In the genomic region with DNA sequence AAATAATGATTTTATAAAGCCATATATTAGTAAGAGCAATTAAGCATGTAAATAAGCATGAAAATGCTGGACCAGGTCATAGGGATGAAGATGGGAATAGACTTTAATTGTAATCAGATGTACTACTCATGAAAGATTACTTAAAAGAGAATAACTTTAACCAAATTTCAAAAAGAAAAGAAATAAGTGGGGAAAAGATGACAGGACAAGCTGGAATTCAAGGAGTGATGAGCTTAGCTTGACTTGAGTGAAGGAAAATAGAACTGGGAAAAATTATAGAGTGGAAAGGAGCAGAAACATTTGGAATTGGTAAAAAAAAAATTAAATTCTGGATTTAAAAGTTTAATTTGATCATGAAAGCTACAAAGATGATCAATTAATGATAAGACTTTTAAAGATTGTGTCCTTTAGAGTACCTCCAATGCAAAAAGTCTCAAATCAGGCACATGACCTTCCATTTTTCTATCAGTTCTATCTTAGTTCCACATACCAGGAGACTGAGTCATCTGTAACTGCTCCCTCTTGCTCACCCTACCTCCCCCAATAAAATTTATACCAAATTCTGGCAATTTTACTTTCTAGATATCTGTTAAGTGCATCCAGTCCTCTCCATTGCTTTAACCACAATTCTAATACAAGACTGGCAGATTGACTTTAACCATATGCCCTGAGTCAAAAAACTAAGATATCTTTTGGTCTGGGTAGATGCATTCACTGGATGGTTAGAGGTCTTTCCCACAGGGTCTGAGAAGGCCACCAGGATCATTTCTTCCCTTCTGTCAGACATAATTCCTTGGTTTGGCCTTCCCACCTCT, we compare ENCODE assay signal across 24 cellular contexts. TPM values are rescaled to one million over a fixed set of nuclear protein-coding genes. Genes with fewer than 3 reads are reported as not detected.
DNase-seq lines count a peak whose midpoint lies in the region; ATAC-seq and TF ChIP-seq lines count a peak whose summit lies in the region.
"Had no signal": no experiment of that assay in that cellular context is flagged by ENCODE, and none has a peak within 500 bp of the region (broad histone marks: within the 10 kb centered on the region; RNA-seq: fewer than 3 reads in every experiment).

No MANE protein-coding gene starts in this region.

- DNase-seq in A172 (ENCODE audit: low spot score), result peak; percentile 81
- peak; percentile 64 for DNase-seq in GM23248
- peak; percentile 53 for DNase-seq in fibroblast of peridontal ligament (ENCODE audit: extremely low read depth)
- DNase-seq in spleen, result no peak
- no peak for DNase-seq in Caco-2
- DNase-seq in stimulated activated naive CD8-positive, alpha-beta T cell treated with anti-CD3 and anti-CD28 coated beads, Interleukin-15, Interleukin-2, amounts not matched to agents 100 U/mL and 50 U/mL, for 24 hours, result no peak
- DNase-seq in NCI-H1105 treated with DMSO at 0.1 percent for 48 hours (lab: John Stamatoyannopoulos, UW), result no peak
- DNase-seq: activated naive CD4-positive, alpha-beta T cell treated with anti-CD3 and anti-CD28 coated beads for 36 hours; CD8-positive, alpha-beta memory T cell; dorsolateral prefrontal cortex; left cardiac atrium; midbrain; NCI-H1092; NCI-H82; PC-9 had no signal

- peak overlapping the region; percentile 88 for H3K4me2 ChIP-seq in GM23248 (ENCODE audit: unreplicated experiment)
- H3K4me2 ChIP-seq: A549, PC-9 had no signal

- no peaks in the 10 kb centered on the region for H3K4me1 Mint-ChIP-seq in Caco-2 (ENCODE audit: low read depth, unreplicated experiment)
- H3K4me1 Mint-ChIP-seq: brain; CD8-positive, alpha-beta memory T cell; neural crest cell had no signal

- H3K36me3 ChIP-seq in GM23248 (ENCODE audit: low read depth) (no peaks in the 10 kb centered on the region), spleen (no peaks in the 10 kb centered on the region), Caco-2 (ENCODE audit: control insufficient read depth, insufficient read depth, low read length) (no peaks in the 10 kb centered on the region)
- H3K36me3 ChIP-seq: esophagus muscularis mucosa had no signal

- H2AFZ ChIP-seq in GM23248, result peak overlapping the region; percentile 17
- H2AFZ ChIP-seq: PC-9 had no signal

- intact Hi-C loops in spleen (cut with DNase I; ENCODE audit: low total_unique reads) (no loop called here), Caco-2 (cut with micrococcal nuclease; ENCODE audit: unreplicated experiment) (no loop called here)

- TF ChIP-seq CTCF in spleen (IDR thresholded peaks at IDR 0.05 in 8 of 11, conservative IDR thresholded peaks at IDR 0.05 in 3 of 11) (no peak), Caco-2 (IDR thresholded peaks at IDR 0.05; ENCODE audit: insufficient read depth in 1 of 2, low read depth in 1 of 2, low read length in 1 of 2, severe bottlenecking in 1 of 2, unreplicated experiment in 1 of 2) (no peak)

- H3F3A ChIP-seq in GM23248 (ENCODE audit: insufficient read depth), result peaks cover 49% of the 10 kb centered on the region

- H3K4me3 Mint-ChIP-seq in Caco-2 (ENCODE audit: unreplicated experiment), result no peak overlapping the region
- H3K4me3 Mint-ChIP-seq: activated naive CD4-positive, alpha-beta T cell treated with anti-CD3 and anti-CD28 coated beads for 36 hours; brain; CD8-positive, alpha-beta memory T cell; neural crest cell; stimulated activated naive CD8-positive, alpha-beta T cell treated with anti-CD3 and anti-CD28 coated beads, Interleukin-15, Interleukin-2, amounts not matched to agents 100 ng/mL and 50 ng/mL, for 24 hours; type B pancreatic cell had no signal

- H3K9ac ChIP-seq in GM23248, result peak overlapping the region; percentile 65

- TF ChIP-seq POLR2A in spleen (IDR thresholded peaks at IDR 0.05), result no peak

- in situ Hi-C loops in GM23248 (cut with MboI), result no loop called here

- POLR2A ChIA-PET in Caco-2 (lab: Charles Lee), result no interaction called here

- peaks cover 2% of the 10 kb centered on the region for H3K9me3 Mint-ChIP-seq in Caco-2 (ENCODE audit: unreplicated experiment)
- H3K9me3 Mint-ChIP-seq: brain, type B pancreatic cell had no signal

- no peaks in the 10 kb centered on the region for H3K36me3 Mint-ChIP-seq in Caco-2 (ENCODE audit: insufficient read depth, unreplicated experiment)
- H3K36me3 Mint-ChIP-seq: brain; CD8-positive, alpha-beta memory T cell; type B pancreatic cell had no signal

- no TSS peak for BruUV-seq in Caco-2 (replicated peaks; lab: Mats Ljungman, UMichigan)

- H3K27me3 ChIP-seq in GM23248 (replicated peaks; ENCODE audit: insufficient read depth), result no peaks in the 10 kb centered on the region
- no peaks in the 10 kb centered on the region for H3K27me3 ChIP-seq in spleen (replicated peaks in 1 of 7)
- H3K27me3 ChIP-seq in Caco-2 (replicated peaks; ENCODE audit: control insufficient read depth, insufficient read depth, low read length), result no peaks in the 10 kb centered on the region
- H3K27me3 ChIP-seq: dorsolateral prefrontal cortex, esophagus muscularis mucosa had no signal

- H3K4me1 ChIP-seq in GM23248 (ENCODE audit: insufficient read depth), result peaks cover 46% of the 10 kb centered on the region
- peaks cover 0 to 12% (median 2%) of the 10 kb centered on the region in 6 donors for H3K4me1 ChIP-seq in spleen
- no peaks in the 10 kb centered on the region for H3K4me1 ChIP-seq in Caco-2
- H3K4me1 ChIP-seq: A549 had no signal

- H3K4me3 ChIP-seq in GM23248 (peak overlapping the region; percentile 49), spleen (no peak overlapping the region), Caco-2 (ENCODE audit: low read depth, low read length) (no peak overlapping the region)
- H3K4me3 ChIP-seq: A549, dorsolateral prefrontal cortex, esophagus muscularis mucosa, GM12878, PC-9 had no signal

- no peaks in the 10 kb centered on the region for H3K9me3 ChIP-seq in GM23248 (ENCODE audit: low read depth)
- H3K9me3 ChIP-seq in spleen, result peaks cover 0 to 15% (median 2%) of the 10 kb centered on the region in 8 donors
- no peaks in the 10 kb centered on the region for H3K9me3 ChIP-seq in Caco-2
- H3K9me3 ChIP-seq: A549, esophagus muscularis mucosa had no signal

- H4K20me1 ChIP-seq in GM23248 (ENCODE audit: insufficient read depth), result no peaks in the 10 kb centered on the region

- no peak overlapping the region for H3K27ac Mint-ChIP-seq in Caco-2 (ENCODE audit: unreplicated experiment)
- H3K27ac Mint-ChIP-seq: activated naive CD4-positive, alpha-beta T cell treated with anti-CD3 and anti-CD28 coated beads for 36 hours; CD8-positive, alpha-beta memory T cell; stimulated activated naive CD8-positive, alpha-beta T cell treated with anti-CD3 and anti-CD28 coated beads, Interleukin-15, Interleukin-2, amounts not matched to agents 100 ng/mL and 50 ng/mL, for 24 hours; type B pancreatic cell had no signal

- no peaks in the 10 kb centered on the region for H3K9me2 ChIP-seq in GM23248 (ENCODE audit: insufficient read depth)

- H3K27ac ChIP-seq in GM23248 (peak overlapping the region; percentile 92), spleen (no peak overlapping the region)
- H3K27ac ChIP-seq: A549, dorsolateral prefrontal cortex, esophagus muscularis mucosa, PC-9 had no signal

- ATAC-seq in SK-N-SH treated with all-trans-retinoic acid at 6 μM for 48 hours, result peak; percentile 86
- ATAC-seq in stimulated activated naive CD8-positive, alpha-beta T cell treated with anti-CD3 and anti-CD28 coated beads, Interleukin-15, Interleukin-2, amounts not matched to agents 100 U/mL and 50 U/mL, for 24 hours, result no peak
- ATAC-seq: A549, GM12878 had no signal

- CTCF ChIA-PET in Caco-2 (lab: Charles Lee), result no interaction called here

- no peaks in the 10 kb centered on the region for H3K27me3 Mint-ChIP-seq in Caco-2 (ENCODE audit: insufficient read depth, unreplicated experiment)
- H3K27me3 Mint-ChIP-seq: brain; CD8-positive, alpha-beta memory T cell; stimulated activated naive CD8-positive, alpha-beta T cell treated with anti-CD3 and anti-CD28 coated beads, Interleukin-15, Interleukin-2, amounts not matched to agents 100 ng/mL and 50 ng/mL, for 24 hours; type B pancreatic cell had no signal

- no peaks in the 10 kb centered on the region for H3K79me2 ChIP-seq in GM23248 (ENCODE audit: insufficient read depth)

TF ChIP-seq in SK-N-SH treated with all-trans-retinoic acid at 6 μM for 48 hours, 23 proteins besides CTCF, POLR2A, EP300 and RAD21 (continues in another document):
- TF ChIP-seq, protein P1, sequence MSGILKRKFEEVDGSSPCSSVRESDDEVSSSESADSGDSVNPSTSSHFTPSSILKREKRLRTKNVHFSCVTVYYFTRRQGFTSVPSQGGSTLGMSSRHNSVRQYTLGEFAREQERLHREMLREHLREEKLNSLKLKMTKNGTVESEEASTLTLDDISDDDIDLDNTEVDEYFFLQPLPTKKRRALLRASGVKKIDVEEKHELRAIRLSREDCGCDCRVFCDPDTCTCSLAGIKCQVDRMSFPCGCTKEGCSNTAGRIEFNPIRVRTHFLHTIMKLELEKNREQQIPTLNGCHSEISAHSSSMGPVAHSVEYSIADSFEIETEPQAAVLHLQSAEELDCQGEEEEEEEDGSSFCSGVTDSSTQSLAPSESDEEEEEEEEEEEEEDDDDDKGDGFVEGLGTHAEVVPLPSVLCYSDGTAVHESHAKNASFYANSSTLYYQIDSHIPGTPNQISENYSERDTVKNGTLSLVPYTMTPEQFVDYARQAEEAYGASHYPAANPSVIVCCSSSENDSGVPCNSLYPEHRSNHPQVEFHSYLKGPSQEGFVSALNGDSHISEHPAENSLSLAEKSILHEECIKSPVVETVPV (CRISPR knock-in tag; IDR thresholded peaks at IDR 0.05), result no peak
- TF ChIP-seq ZNF8 (CRISPR knock-in tag; IDR thresholded peaks at IDR 0.05) (no peak), BACH2 (CRISPR knock-in tag; IDR thresholded peaks at IDR 0.05; ENCODE audit: borderline replicate concordance) (no peak), ZFP30 (CRISPR knock-in tag; IDR thresholded peaks at IDR 0.05) (no peak), GLIS3 (CRISPR knock-in tag; IDR thresholded peaks at IDR 0.05) (no peak), SNAI2 (CRISPR knock-in tag; IDR thresholded peaks at IDR 0.05) (no peak)

RNA-seq across cellular contexts. Expression of gene SLIT2, which starts 56.4 kb away (rescaled TPM):
- total RNA-seq in A172 (2014; rRNA removed; shearing (Covaris generic)), result 14.6 and 16.8 TPM in 2 replicates
- 23.0 and 24.9 TPM in 2 replicates for total RNA-seq in GM23248 (2014; rRNA removed; shearing (Covaris generic))
- polyA plus RNA-seq in GM23248 (2016; fragmentation: Nextera tagmentation; extraction: Ambion mirVana), result 43.9 and 50.8 TPM in 2 replicates
- total RNA-seq in spleen, result 100 to 1,000 TPM in 2 of 7 donors, 10 to 100 TPM in 5; 29.8 to 128 (median 69.9) TPM
- 1 to 10 TPM; 1.3 to 3.6 (median 1.6) TPM for polyA plus RNA-seq in spleen
- total RNA-seq in Caco-2 (2022), result 0.68 and 0.72 TPM in 2 replicates
- total RNA-seq: activated naive CD4-positive, alpha-beta T cell treated with anti-CD3 and anti-CD28 coated beads for 36 hours; CD8-positive, alpha-beta memory T cell; G401 had no signal
- polyA plus RNA-seq: A549; CD8-positive, alpha-beta memory T cell had no signal

Comparison
In these comparisons a context has a peak if more than half of its experiments do, and no peak if none do; other contexts are left out.
1. DNase-seq: peak in A172 (single experiment), GM23248 (single experiment) and fibroblast of peridontal ligament (single experiment); none in spleen (single experiment), Caco-2 (0 of 2), stimulated activated naive CD8-positive, alpha-beta T cell treated with anti-CD3 and anti-CD28 coated beads, Interleukin-15, Interleukin-2, amounts not matched to agents 100 U/mL and 50 U/mL, for 24 hours (single experiment) and NCI-H1105 treated with DMSO at 0.1 percent for 48 hours (single experiment).